Comparison of ENCODE assay signal across 9 cellular contexts in the genomic region with DNA sequence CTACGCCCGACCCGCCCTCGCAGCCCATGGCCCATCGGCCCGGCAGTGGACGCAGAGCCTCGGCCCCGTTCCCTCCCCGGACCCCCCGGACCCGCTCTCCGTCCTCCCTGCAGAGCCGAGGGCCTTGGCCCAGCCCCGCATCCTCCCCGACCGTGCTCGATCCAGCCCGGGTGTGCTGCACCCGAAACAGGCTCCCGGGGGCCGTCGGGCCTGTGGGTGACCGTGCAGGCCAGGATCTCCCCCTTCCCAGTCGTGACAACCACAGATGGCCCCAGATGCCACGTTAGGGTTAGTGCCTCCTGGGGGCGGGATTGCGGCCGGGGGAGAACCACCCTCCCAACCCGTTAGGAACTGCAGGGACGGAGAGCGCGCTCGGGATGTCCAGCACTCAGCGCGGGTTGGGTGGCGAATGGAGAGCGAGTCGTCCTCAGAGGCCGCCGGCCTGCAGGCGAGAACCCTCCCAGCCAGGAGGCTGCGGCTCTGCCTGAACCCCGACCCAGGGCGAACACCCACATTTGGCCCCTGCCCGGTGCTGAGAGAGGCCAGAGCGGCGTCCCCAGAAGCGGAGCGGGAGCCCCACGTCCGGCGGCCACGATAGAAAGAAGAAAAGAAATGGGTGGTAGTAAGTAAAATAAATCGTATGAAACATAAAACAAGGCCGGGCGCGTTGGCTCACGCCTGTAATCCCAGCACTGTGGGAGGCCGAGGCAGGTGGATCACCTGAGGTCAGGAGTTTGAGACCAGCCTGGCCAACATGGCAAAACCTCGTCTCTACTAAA. TPM values are rescaled to one million over a fixed set of nuclear protein-coding genes. Genes with fewer than 3 reads are reported as not detected.
DNase-seq lines count a peak whose midpoint lies in the region; ATAC-seq and TF ChIP-seq lines count a peak whose summit lies in the region.
"Had no signal": no experiment of that assay in that cellular context is flagged by ENCODE, and none has a peak within 500 bp of the region (broad histone marks: within the 10 kb centered on the region; RNA-seq: fewer than 3 reads in every experiment).

No MANE protein-coding gene starts in this region.

- peak overlapping the region; percentile 92 for H3K4me2 ChIP-seq in GM23338

- peaks cover 18% of the 10 kb centered on the region for H3K4me1 Mint-ChIP-seq in GM23338
- H3K4me1 Mint-ChIP-seq in activated CD8-positive, alpha-beta T cell treated with anti-CD3 and anti-CD28 coated beads, Interleukin-2, amount 10 ng/mL, durations not matched to agents 7 days and 5 days (ENCODE audit: low read depth) = peaks cover 14% of the 10 kb centered on the region

- H2AFZ ChIP-seq in GM23338 = peak overlapping the region; percentile 78; the same call in 1 of the 2 replicates

- H3K27me3 ChIP-seq in GM23338 (ENCODE audit: insufficient read depth) = peaks cover 6% of the 10 kb centered on the region; the same call in 1 of the 2 replicates
- H3K27me3 ChIP-seq in prostate gland (replicated peaks; ENCODE audit: insufficient read depth) = no peaks in the 10 kb centered on the region

- no peaks in the 10 kb centered on the region for H3K36me3 Mint-ChIP-seq in GM23338 (ENCODE audit: low read depth)
- peaks cover 4% of the 10 kb centered on the region for H3K36me3 Mint-ChIP-seq in activated CD8-positive, alpha-beta T cell treated with anti-CD3 and anti-CD28 coated beads, Interleukin-2, amount 10 ng/mL, durations not matched to agents 7 days and 5 days (ENCODE audit: low read depth)

- DNase-seq in CD1c-positive myeloid dendritic cell (ENCODE audit: extremely low spot score) (peak; percentile 18), GM23338 (ENCODE audit: low spot score) (peak; percentile 72), Right ventricle myocardium superior (peak; percentile 59), prostate gland (ENCODE audit: low spot score) (no peak), NCI-H1105 treated with DMSO at 0.1 percent for 48 hours (lab: John Stamatoyannopoulos, UW) (no peak), NCI-H2029 treated with DMSO at 0.1 percent for 48 hours (lab: John Stamatoyannopoulos, UW) (no peak)
- DNase-seq in activated CD8-positive, alpha-beta T cell treated with anti-CD3 and anti-CD28 coated beads, Interleukin-2, amount 10 ng/mL, durations not matched to agents 7 days and 5 days = no peak

- intact Hi-C loops in Right ventricle myocardium superior (cut with DNase I) = no loop called here
- intact Hi-C loops in prostate gland (cut with DNase I) = no loop called here

- H3K9me3 ChIP-seq in prostate gland = no peaks in the 10 kb centered on the region

- no peak overlapping the region for H3K27ac Mint-ChIP-seq in GM23338
- peak overlapping the region; percentile 83 for H3K27ac Mint-ChIP-seq in activated CD8-positive, alpha-beta T cell treated with anti-CD3 and anti-CD28 coated beads, Interleukin-2, amount 10 ng/mL, durations not matched to agents 7 days and 5 days

- H3K36me3 ChIP-seq in GM23338 (ENCODE audit: insufficient read depth) (no peaks in the 10 kb centered on the region), prostate gland (no peaks in the 10 kb centered on the region)

- H3K4me1 ChIP-seq in GM23338 (ENCODE audit: insufficient read depth) (peaks cover 8% of the 10 kb centered on the region; the same call in 1 of the 2 replicates), prostate gland (replicated peaks) (peaks cover 6% of the 10 kb centered on the region)

- H3K4me3 Mint-ChIP-seq in GM23338 = peak overlapping the region; percentile 79
- peak overlapping the region; percentile 75 for H3K4me3 Mint-ChIP-seq in activated CD8-positive, alpha-beta T cell treated with anti-CD3 and anti-CD28 coated beads, Interleukin-2, amount 10 ng/mL, durations not matched to agents 7 days and 5 days

- TF ChIP-seq POLR2A in prostate gland (IDR thresholded peaks at IDR 0.05) = no peak

- ATAC-seq in GM23338 = peak; percentile 20
- peak; percentile 29 for ATAC-seq in activated CD8-positive, alpha-beta T cell treated with anti-CD3 and anti-CD28 coated beads, Interleukin-2, amount 10 ng/mL, durations not matched to agents 7 days and 5 days
- peak; percentile 50 for ATAC-seq in Right ventricle myocardium superior (ENCODE audit: poor library complexity)
- no peak for ATAC-seq in GM21390 (IDR thresholded peaks at IDR 0.05; ENCODE audit: unreplicated experiment)

- no peaks in the 10 kb centered on the region for H3K79me2 ChIP-seq in GM23338 (replicated peaks; ENCODE audit: insufficient read depth)

- H3K27ac ChIP-seq in GM23338 (ENCODE audit: low read depth) (no peak overlapping the region), prostate gland (peak overlapping the region; percentile 87 to 88)

- WGBS in prostate gland = 39% methylated on average over 50 of the region's 61 CpGs

- peak overlapping the region; percentile 86 for H3K4me3 ChIP-seq in GM23338
- peak overlapping the region; percentile 84 to 98 for H3K4me3 ChIP-seq in prostate gland

- no peaks in the 10 kb centered on the region for H4K20me1 ChIP-seq in GM23338 (replicated peaks; ENCODE audit: insufficient read depth)

- H3K27me3 Mint-ChIP-seq in GM23338 (ENCODE audit: insufficient read depth, low read depth, poor library complexity) = peaks cover 26% of the 10 kb centered on the region
- peaks cover 4% of the 10 kb centered on the region for H3K27me3 Mint-ChIP-seq in activated CD8-positive, alpha-beta T cell treated with anti-CD3 and anti-CD28 coated beads, Interleukin-2, amount 10 ng/mL, durations not matched to agents 7 days and 5 days (ENCODE audit: low read depth)

- peaks cover 12% of the 10 kb centered on the region for H3F3A ChIP-seq in GM23338 (replicated peaks; ENCODE audit: low read depth)

- TF ChIP-seq CTCF in GM23338 (conservative IDR thresholded peaks at IDR 0.05; ENCODE audit: low read depth in 2 of 2) = no peak
- no peak for TF ChIP-seq CTCF in prostate gland (IDR thresholded peaks at IDR 0.05)

- POLR2A ChIA-PET in activated CD8-positive, alpha-beta T cell treated with anti-CD3 and anti-CD28 coated beads, Interleukin-2, amount 10 ng/mL, durations not matched to agents 7 days and 5 days (lab: Charles Lee) = interaction anchor here (0.7 to 1.1 kb wide), 3 partner anchors 17 to 22 kb away, joined by 4 to 6 read pairs (median 4); a partner anchor contains a TSS

- CTCF ChIA-PET in activated CD8-positive, alpha-beta T cell treated with anti-CD3 and anti-CD28 coated beads, Interleukin-2, amount 10 ng/mL, durations not matched to agents 7 days and 5 days (lab: Charles Lee) = interaction anchor here (1.0 to 1.8 kb wide), 2 partner anchors 17 to 21 kb away, joined by 9 to 12 read pairs; no protein-coding TSS in a partner anchor

- H3K9me2 ChIP-seq in GM23338 (ENCODE audit: insufficient read depth) = no peaks in the 10 kb centered on the region

- H3K9me3 Mint-ChIP-seq in GM23338 = peaks cover 9% of the 10 kb centered on the region
- H3K9me3 Mint-ChIP-seq in activated CD8-positive, alpha-beta T cell treated with anti-CD3 and anti-CD28 coated beads, Interleukin-2, amount 10 ng/mL, durations not matched to agents 7 days and 5 days (ENCODE audit: insufficient read depth) = peaks cover 5% of the 10 kb centered on the region

TF ChIP-seq in GM23338, 12 proteins besides CTCF, POLR2A, EP300 and RAD21 (continues in another document):
- no peak for TF ChIP-seq STAT1 (IDR thresholded peaks at IDR 0.05; ENCODE audit: unreplicated experiment)
- TF ChIP-seq EZH2phosphoT487 (IDR thresholded peaks at IDR 0.05; ENCODE audit: unreplicated experiment) = no peak
- no peak for TF ChIP-seq NANOG (IDR thresholded peaks at IDR 0.05; ENCODE audit: borderline replicate concordance)
- no peak for TF ChIP-seq ZNF331 (CRISPR knock-in tag; IDR thresholded peaks at IDR 0.05; ENCODE audit: low read depth)

RNA-seq across cellular contexts. Expression of a gene that starts 6.7 kb away (rescaled TPM):
- 1.0 and 2.5 TPM in 2 replicates for total RNA-seq in GM23338 (2014; rRNA removed; shearing (Covaris generic))
- polyA plus RNA-seq in GM23338 (2016; fragmentation: Nextera tagmentation; extraction: Ambion mirVana) = 2.1 and 3.3 TPM in 2 replicates
- under 1 TPM; 0.16 to 0.39 TPM for total RNA-seq in activated CD8-positive, alpha-beta T cell treated with anti-CD3 and anti-CD28 coated beads, Interleukin-2, amount 10 ng/mL, durations not matched to agents 7 days and 5 days
- 0.24 TPM for total RNA-seq in Right ventricle myocardium superior
- total RNA-seq in prostate gland = under 1 TPM; 0.80 to 0.91 TPM
- total RNA-seq: SK-MEL-5 had no signal

RNA-seq across cellular contexts. Expression of a gene that starts 17.7 kb away (rescaled TPM):
- total RNA-seq in GM23338 (2014; rRNA removed; shearing (Covaris generic)) = 29.0 and 38.4 TPM in 2 replicates
- 11.9 and 14.9 TPM in 2 replicates for polyA plus RNA-seq in GM23338 (2016; fragmentation: Nextera tagmentation; extraction: Ambion mirVana)
- total RNA-seq in activated CD8-positive, alpha-beta T cell treated with anti-CD3 and anti-CD28 coated beads, Interleukin-2, amount 10 ng/mL, durations not matched to agents 7 days and 5 days = 10 to 100 TPM; 20.1 to 20.7 TPM
- 10.8 TPM for total RNA-seq in Right ventricle myocardium superior
- total RNA-seq in prostate gland = 10 to 100 TPM; 90.0 to 94.9 TPM

RNA-seq across cellular contexts. Expression of a gene that starts 28.8 kb away (rescaled TPM):
- 2.9 and 4.6 TPM in 2 replicates for total RNA-seq in GM23338 (2014; rRNA removed; shearing (Covaris generic))
- 2.2 and 2.6 TPM in 2 replicates for polyA plus RNA-seq in GM23338 (2016; fragmentation: Nextera tagmentation; extraction: Ambion mirVana)
- total RNA-seq in activated CD8-positive, alpha-beta T cell treated with anti-CD3 and anti-CD28 coated beads, Interleukin-2, amount 10 ng/mL, durations not matched to agents 7 days and 5 days = not detected
- total RNA-seq in Right ventricle myocardium superior (8.8 TPM), prostate gland (10 to 100 TPM; 52.2 to 83.4 TPM)

RNA-seq across cellular contexts. Expression of a gene that starts 42.0 kb away (rescaled TPM):
- 146 and 148 TPM in 2 replicates for total RNA-seq in GM23338 (2014; rRNA removed; shearing (Covaris generic))
- polyA plus RNA-seq in GM23338 (2016; fragmentation: Nextera tagmentation; extraction: Ambion mirVana) = 114 and 118 TPM in 2 replicates
- total RNA-seq in activated CD8-positive, alpha-beta T cell treated with anti-CD3 and anti-CD28 coated beads, Interleukin-2, amount 10 ng/mL, durations not matched to agents 7 days and 5 days = 10 to 100 TPM; 49.0 to 53.0 TPM
- total RNA-seq in Right ventricle myocardium superior (86.3 TPM), prostate gland (100 to 1,000 TPM in 1 of 2 donors, 10 to 100 TPM in 1; 93.4 to 159 TPM)

RNA-seq across cellular contexts. Expression of a gene that starts 54.2 kb away (rescaled TPM):
- not detected in 2 replicates for total RNA-seq in GM23338 (2014; rRNA removed; shearing (Covaris generic))
- 0.29 TPM in 1 of 2 replicates, not detected in the other for polyA plus RNA-seq in GM23338 (2016; fragmentation: Nextera tagmentation; extraction: Ambion mirVana)
- 10 to 100 TPM; 86.9 to 87.3 TPM for total RNA-seq in activated CD8-positive, alpha-beta T cell treated with anti-CD3 and anti-CD28 coated beads, Interleukin-2, amount 10 ng/mL, durations not matched to agents 7 days and 5 days
- total RNA-seq in Right ventricle myocardium superior = 0.32 TPM
- under 1 TPM in 1 of 2 donors, not detected in 1; 0.68 TPM for total RNA-seq in prostate gland

Comparison
In these comparisons a context has a peak if more than half of its experiments do, and no peak if none do; other contexts are left out.
1. DNase-seq: peak in CD1c-positive myeloid dendritic cell (single experiment), GM23338 (single experiment) and Right ventricle myocardium superior (single experiment); none in activated CD8-positive, alpha-beta T cell treated with anti-CD3 and anti-CD28 coated beads, Interleukin-2, amount 10 ng/mL, durations not matched to agents 7 days and 5 days (single experiment), prostate gland (single experiment), NCI-H1105 treated with DMSO at 0.1 percent for 48 hours (single experiment) and NCI-H2029 treated with DMSO at 0.1 percent for 48 hours (single experiment).